ENCODE assay signal across 22 cellular contexts in the genomic region with DNA sequence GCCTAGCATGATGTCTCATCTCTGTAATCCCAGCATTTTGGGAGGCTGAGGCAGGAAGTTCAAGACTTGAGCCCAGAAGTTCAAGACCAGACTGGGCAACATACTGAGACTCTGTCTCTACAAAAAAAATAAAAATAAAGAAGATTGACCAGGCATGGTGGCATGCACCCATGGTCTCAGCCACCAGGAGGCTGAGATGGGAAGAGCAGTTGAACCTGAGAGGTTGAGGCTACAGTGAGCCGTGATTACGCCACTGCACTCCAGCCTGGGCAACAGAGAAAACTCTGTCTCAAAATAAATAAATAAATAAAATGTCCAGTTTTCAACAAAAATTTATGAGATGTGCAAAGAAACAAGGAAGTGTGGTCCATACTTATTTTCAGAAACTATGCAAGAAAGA. TPM values are rescaled to one million over a fixed set of nuclear protein-coding genes. Genes with fewer than 3 reads are reported as not detected.
DNase-seq lines count a peak whose midpoint lies in the region; ATAC-seq and TF ChIP-seq lines count a peak whose summit lies in the region.
"Had no signal": no experiment of that assay in that cellular context is flagged by ENCODE, and none has a peak within 500 bp of the region (broad histone marks: within the 10 kb centered on the region; RNA-seq: fewer than 3 reads in every experiment).

No MANE protein-coding gene starts in this region.

- H4K20me1 ChIP-seq in Karpas-422 (ENCODE audit: insufficient read depth, low read depth, low read length) (no peaks in the 10 kb centered on the region), neural progenitor cell (ENCODE audit: low read depth) (no peaks in the 10 kb centered on the region)

- TF ChIP-seq CTCF in GM12873 (IDR thresholded peaks at IDR 0.05; ENCODE audit: insufficient read depth, low read depth, low read length, missing control alignments): peak; percentile 27
- peak; percentile 36 for TF ChIP-seq CTCF in choroid plexus epithelial cell (conservative IDR thresholded peaks at IDR 0.05; ENCODE audit: low read depth, low read length)
- peak; percentile 31 for TF ChIP-seq CTCF in neural progenitor cell (IDR thresholded peaks at IDR 0.05)

- H2AFZ ChIP-seq in Karpas-422 (ENCODE audit: low read length) (no peak overlapping the region), neural progenitor cell (replicated peaks) (no peak overlapping the region)
- H2AFZ ChIP-seq: hepatocyte had no signal

- H3K4me1 ChIP-seq in Karpas-422 (ENCODE audit: low read length) (no peaks in the 10 kb centered on the region), neural progenitor cell (no peaks in the 10 kb centered on the region)
- H3K4me1 ChIP-seq: vagina had no signal

- H3K36me3 Mint-ChIP-seq in neural progenitor cell: peaks cover 3% of the 10 kb centered on the region

- in situ Hi-C loops in ACHN (cut with HindIII; ENCODE audit: low pct_ligation_motif_present, low pct_unique_long_range_greater_than_20kb, low sequenced_read_pairs): no loop called here

- H3K79me2 ChIP-seq in Karpas-422 (ENCODE audit: low read length) (no peaks in the 10 kb centered on the region), neural progenitor cell (ENCODE audit: low read depth) (no peaks in the 10 kb centered on the region)
- H3K79me2 ChIP-seq: hepatocyte had no signal

- H3K27ac ChIP-seq in Karpas-422 (ENCODE audit: low read length): no peak overlapping the region
- H3K27ac ChIP-seq in neural progenitor cell: no peak overlapping the region
- H3K27ac ChIP-seq: C4-2B, hepatocyte, SK-N-MC, vagina had no signal

- H3K9me3 ChIP-seq in Karpas-422 (ENCODE audit: low read length): no peaks in the 10 kb centered on the region
- H3K9me3 ChIP-seq in neural progenitor cell (ENCODE audit: low read depth): no peaks in the 10 kb centered on the region

- no peak overlapping the region for H3K9ac ChIP-seq in Karpas-422 (ENCODE audit: low read length)
- no peak overlapping the region for H3K9ac ChIP-seq in neural progenitor cell

- no peak overlapping the region for H3K4me3 Mint-ChIP-seq in neural progenitor cell
- H3K4me3 Mint-ChIP-seq: naive thymus-derived CD8-positive, alpha-beta T cell; T-helper 2 cell treated with Interferon-gamma antibody and Interleukin-4, amounts not matched to agents 5 μg/mL and 100 μg/mL, for 36 hours had no signal

- no peaks in the 10 kb centered on the region for H3K36me3 ChIP-seq in Karpas-422 (ENCODE audit: insufficient read depth, low read length)
- H3K36me3 ChIP-seq in neural progenitor cell: no peaks in the 10 kb centered on the region
- H3K36me3 ChIP-seq: vagina had no signal

- H3K4me3 ChIP-seq in Karpas-422 (ENCODE audit: low read length): no peak overlapping the region
- no peak overlapping the region for H3K4me3 ChIP-seq in choroid plexus epithelial cell (ENCODE audit: low read depth, low read length)
- no peak overlapping the region for H3K4me3 ChIP-seq in neural progenitor cell
- H3K4me3 ChIP-seq: hepatocyte, SK-N-MC, vagina had no signal

- H3K27ac Mint-ChIP-seq in neural progenitor cell: no peak overlapping the region
- H3K27ac Mint-ChIP-seq: naive thymus-derived CD8-positive, alpha-beta T cell; T-helper 2 cell treated with Interferon-gamma antibody and Interleukin-4, amounts not matched to agents 5 μg/mL and 100 μg/mL, for 36 hours had no signal

- H3K4me1 Mint-ChIP-seq in neural progenitor cell: no peaks in the 10 kb centered on the region
- H3K4me1 Mint-ChIP-seq: naive thymus-derived CD8-positive, alpha-beta T cell had no signal

- no peaks in the 10 kb centered on the region for H3F3A ChIP-seq in neural progenitor cell (ENCODE audit: low read depth)

- H3K27me3 Mint-ChIP-seq in neural progenitor cell (ENCODE audit: insufficient read depth, low read depth): peaks cover 3% of the 10 kb centered on the region

- DNase-seq in Karpas-422 (peak; percentile 54), choroid plexus epithelial cell (ENCODE audit: low read depth) (peak; percentile 8), neural progenitor cell (ENCODE audit: low spot score) (no peak), NCI-H226 (no peak), ACHN (no peak)
- DNase-seq: central memory CD4-positive, alpha-beta T cell; effector CD4-positive, alpha-beta T cell; KBM-7; mammary epithelial cell; naive thymus-derived CD8-positive, alpha-beta T cell; posterior cingulate gyrus; small intestine; stimulated activated CD8-positive, alpha-beta memory T cell treated with anti-CD3 and anti-CD28 coated beads, Interleukin-4, amount 100 ng/mL, for 48 hours had no signal

- H3K27me3 ChIP-seq in Karpas-422 (ENCODE audit: low read length): no peaks in the 10 kb centered on the region
- peaks cover 10% of the 10 kb centered on the region for H3K27me3 ChIP-seq in neural progenitor cell
- H3K27me3 ChIP-seq: hepatocyte, vagina had no signal

- no peaks in the 10 kb centered on the region for H3K9me3 Mint-ChIP-seq in neural progenitor cell
- H3K9me3 Mint-ChIP-seq: naive thymus-derived CD8-positive, alpha-beta T cell; T-helper 2 cell treated with Interferon-gamma antibody and Interleukin-4, amounts not matched to agents 5 μg/mL and 100 μg/mL, for 36 hours had no signal

- no peaks in the 10 kb centered on the region for H3K9me2 ChIP-seq in Karpas-422 (replicated peaks; ENCODE audit: insufficient read depth, low read length)

- H3K4me2 ChIP-seq in Karpas-422 (ENCODE audit: low read depth, low read length, poor library complexity, severe bottlenecking): no peak overlapping the region
- H3K4me2 ChIP-seq in neural progenitor cell: no peak overlapping the region
- H3K4me2 ChIP-seq: hepatocyte had no signal

- ATAC-seq in HG03097 (IDR thresholded peaks at IDR 0.05; ENCODE audit: low FRiP score, unreplicated experiment): no peak
- ATAC-seq: activated CD4-positive, CD25-positive, alpha-beta regulatory T cell treated with anti-CD3 and anti-CD28 coated beads, Interleukin-2, amount 50 U/mL, for 24 hours; naive thymus-derived CD8-positive, alpha-beta T cell; Panc1 had no signal

RNA-seq across cellular contexts. Expression of a gene that starts 28.3 kb away (rescaled TPM):
- 0.47 TPM in 1 of 2 replicates, not detected in the other for total RNA-seq in Karpas-422 (2014; rRNA removed; shearing (Covaris generic); ENCODE audit: low replicate concordance)
- 2.2 and 4.9 TPM in 2 replicates for total RNA-seq in neural progenitor cell (ENCODE audit: low replicate concordance)

Comparison
In these comparisons a context has a peak if more than half of its experiments do, and no peak if none do; other contexts are left out.
1. DNase-seq: peak in Karpas-422 (single experiment) and choroid plexus epithelial cell (single experiment); none in neural progenitor cell (single experiment), NCI-H226 (single experiment) and ACHN (single experiment).
2. Peak in every context shown above with its lines, with median percentiles within 50 percentile points of each other: CTCF ChIP-seq.